ENCODE assay signal across 21 cellular contexts in the genomic region with DNA sequence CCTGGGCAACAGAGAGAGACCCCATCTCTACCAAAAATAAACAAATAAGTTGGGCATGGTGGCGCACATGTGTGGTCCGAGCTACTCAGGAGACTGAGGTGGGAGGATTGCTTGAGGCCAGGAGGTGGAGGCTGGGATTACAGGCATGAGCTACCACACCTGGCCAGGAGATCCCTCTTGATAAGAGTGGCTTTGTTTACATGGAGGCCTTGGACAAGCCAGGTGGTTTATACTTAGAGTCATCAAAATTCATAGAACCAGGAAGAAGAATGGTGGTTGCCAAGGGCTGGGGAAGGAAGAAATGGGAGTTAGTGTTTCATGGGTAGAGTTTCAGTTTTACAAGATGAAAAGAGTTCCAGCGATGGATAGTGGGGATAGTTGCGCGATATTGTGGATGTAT. TPM values are rescaled to one million over a fixed set of nuclear protein-coding genes. Genes with fewer than 3 reads are reported as not detected.
"Had no signal": no experiment of that assay in that cellular context is flagged by ENCODE, and none has a peak within 500 bp of the region (broad histone marks: within the 10 kb centered on the region; RNA-seq: fewer than 3 reads in every experiment).

No MANE protein-coding gene starts in this region.

- H3K36me3 ChIP-seq: esophagus squamous epithelium, gastroesophageal sphincter, spleen, tibial artery, upper lobe of right lung, vagina had no signal

- H3K4me1 ChIP-seq: esophagus squamous epithelium, gastroesophageal sphincter, tibial artery, upper lobe of right lung, vagina had no signal

- H3K4me3 ChIP-seq: esophagus squamous epithelium, gastroesophageal sphincter, lung, spleen, tibial artery, upper lobe of right lung, vagina had no signal

- H3K27me3 ChIP-seq: esophagus squamous epithelium, gastroesophageal sphincter, tibial artery, upper lobe of right lung, vagina had no signal

- DNase-seq: effector memory CD8-positive, alpha-beta T cell; esophagus squamous epithelium; immature natural killer cell; kidney; left cardiac atrium; left ventricle myocardium superior; mesendoderm; naive thymus-derived CD4-positive, alpha-beta T cell; posterior cingulate gyrus; spleen; stimulated activated CD4-positive, alpha-beta T cell treated with anti-CD3 and anti-CD28 coated beads, Interleukin-15, amount 100 ng/mL, for 24 hours; stimulated activated CD4-positive, alpha-beta T cell treated with anti-CD3 and anti-CD28 coated beads, Interleukin-1b, Interleukin-23, amount 100 ng/mL, for 48 hours; stimulated activated CD4-positive, alpha-beta T cell treated with anti-CD3 and anti-CD28 coated beads, Interleukin-4, amount 100 ng/mL, for 24 hours; tibial artery; upper lobe of right lung had no signal

- ATAC-seq: effector memory CD8-positive, alpha-beta T cell; gastroesophageal sphincter; left cardiac atrium; left ventricle myocardium superior; naive thymus-derived CD4-positive, alpha-beta T cell; sciatic nerve; stimulated activated memory B cell treated with anti-CD40 and anti-IgM and Interleukin-4, amounts not matched to agents 10 μg/mL and 1 μg/mL and 100 μg/mL, for 72 hours; upper lobe of right lung had no signal

- H3K9me3 ChIP-seq: esophagus squamous epithelium, gastroesophageal sphincter, spleen, tibial artery, upper lobe of right lung, vagina had no signal

- H3K27ac ChIP-seq: esophagus squamous epithelium, gastroesophageal sphincter, spleen, tibial artery, upper lobe of right lung, vagina had no signal

RNA-seq across cellular contexts. Expression of a gene that starts 22.9 kb away (rescaled TPM):
- polyA plus RNA-seq: neural cell had no signal
